In genomic region chr4:2536193-2537010, GRCh38 we compare ENCODE assay signal across 8 cellular contexts. TPM values are rescaled to one million over a fixed set of nuclear protein-coding genes. Genes with fewer than 3 reads are reported as not detected.
DNase-seq lines count a peak whose midpoint lies in the region; ATAC-seq and TF ChIP-seq lines count a peak whose summit lies in the region.

Gene FAM193A, plus strand, starts transcription at chr4:2536647. Its CDS starts 269 bp downstream, at chr4:2536916.

- TF ChIP-seq CTCF in CD14-positive monocyte (IDR thresholded peaks at IDR 0.05) (no peak), left lung (IDR thresholded peaks at IDR 0.05) (peak in 1 of 2 donors; percentile 34)

- H3K27ac ChIP-seq in left lung, result peak within 1 kb of the TSS; percentile 90 to 95

- no peaks in the 10 kb centered on the region for H3K27me3 ChIP-seq in left lung

- ATAC-seq in GM19438 (IDR thresholded peaks at IDR 0.05; ENCODE audit: low read depth, unreplicated experiment), result peak; percentile 89
- ATAC-seq in HG03571 (IDR thresholded peaks at IDR 0.05; ENCODE audit: unreplicated experiment), result peak; percentile 71
- peak; percentile 98 for ATAC-seq in left lung

- peak within 1 kb of the TSS; percentile 90 to 95 for H3K4me3 Mint-ChIP-seq in CD14-positive monocyte
- H3K4me3 Mint-ChIP-seq in dendritic cell treated with granulocyte-macrophage colony-stimulating factor and Interleukin-4, amounts not matched to agents 40 ng/mL and 50 ng/mL, for 4 days, result peak within 1 kb of the TSS; percentile 91

- H3K4me1 Mint-ChIP-seq in CD14-positive monocyte, result peaks cover 23% of the 10 kb centered on the region
- peaks cover 24% of the 10 kb centered on the region for H3K4me1 Mint-ChIP-seq in dendritic cell treated with granulocyte-macrophage colony-stimulating factor and Interleukin-4, amounts not matched to agents 40 ng/mL and 50 ng/mL, for 4 days (ENCODE audit: low read depth)

- DNase-seq in CD14-positive monocyte (ENCODE audit: low spot score) (peak; percentile 100), NCI-H774 (lab: John Stamatoyannopoulos, UW) (peak; percentile 95), left lung (peak; percentile 100)
- DNase-seq in activated CD4-positive, alpha-beta T cell treated with anti-CD3 and anti-CD28 coated beads, Interleukin-2, amount 50 U/mL, for 4 hours, result peak; percentile 98 to 99
- DNase-seq in stimulated activated CD4-positive, alpha-beta T cell treated with anti-CD3 and anti-CD28 coated beads, Interleukin-2, amount 100 ng/mL, for 4 hours (ENCODE audit: low read depth), result peak; percentile 99

- no peaks in the 10 kb centered on the region for H3K36me3 ChIP-seq in left lung

- no peaks in the 10 kb centered on the region for H3K9me3 ChIP-seq in left lung

- intact Hi-C loops in CD14-positive monocyte (cut with micrococcal nuclease) (loop anchor here (2.0 to 5.0 kb wide), 5 partner anchors 49 to 426 kb away; partner anchors contain the start of genes HAUS3 (in 2 of the 2), POLN (in 2 of the 2), RNF4 (in 2 of the 2) and CFAP99 (in 1 of the 2)), left lung (cut with DNase I) (no loop called here)
- intact Hi-C loops in dendritic cell treated with granulocyte-macrophage colony-stimulating factor and Interleukin-4, amounts not matched to agents 40 ng/mL and 50 ng/mL, for 4 days (cut with micrococcal nuclease), result loop anchor here (2.0 kb wide), 2 partner anchors 68 to 294 kb away; partner anchors contain the start of genes HAUS3, POLN and RNF4

- peaks cover 7 to 34% of the 10 kb centered on the region in 2 donors for H3K4me1 ChIP-seq in left lung

- H3K36me3 Mint-ChIP-seq in CD14-positive monocyte, result peaks cover 2 to 4% of the 10 kb centered on the region in 2 donors
- peaks cover 17% of the 10 kb centered on the region for H3K36me3 Mint-ChIP-seq in dendritic cell treated with granulocyte-macrophage colony-stimulating factor and Interleukin-4, amounts not matched to agents 40 ng/mL and 50 ng/mL, for 4 days (ENCODE audit: low read depth)

- H3K27me3 Mint-ChIP-seq in CD14-positive monocyte (ENCODE audit: low read depth in 3 of 3), result peaks cover 1 to 2% (median 1%) of the 10 kb centered on the region in 3 donors
- H3K27me3 Mint-ChIP-seq in dendritic cell treated with granulocyte-macrophage colony-stimulating factor and Interleukin-4, amounts not matched to agents 40 ng/mL and 50 ng/mL, for 4 days, result no peaks in the 10 kb centered on the region

- H3K4me3 ChIP-seq in left lung, result peak within 1 kb of the TSS; percentile 91 to 95

- peak within 1 kb of the TSS; percentile 90 to 98 (median 96) for H3K27ac Mint-ChIP-seq in CD14-positive monocyte
- H3K27ac Mint-ChIP-seq in dendritic cell treated with granulocyte-macrophage colony-stimulating factor and Interleukin-4, amounts not matched to agents 40 ng/mL and 50 ng/mL, for 4 days, result peak within 1 kb of the TSS; percentile 93

- no peaks in the 10 kb centered on the region for H3K9me3 Mint-ChIP-seq in CD14-positive monocyte
- no peaks in the 10 kb centered on the region for H3K9me3 Mint-ChIP-seq in dendritic cell treated with granulocyte-macrophage colony-stimulating factor and Interleukin-4, amounts not matched to agents 40 ng/mL and 50 ng/mL, for 4 days

RNA-seq across cellular contexts. Expression of gene FAM193A, which starts in this region (rescaled TPM):
- polyA plus RNA-seq in CD14-positive monocyte, result under 1 TPM; 0.66 to 0.82 TPM
- total RNA-seq in left lung, result 10 to 100 TPM; 22.3 to 25.2 TPM

Comparison
In these comparisons a context has a peak if more than half of its experiments do, and no peak if none do; other contexts are left out.
1. Peak in every context shown above with its lines: DNase-seq, ATAC-seq, H3K4me3 ChIP-seq and H3K27ac ChIP-seq.
2. Peak in DNase-seq in CD14-positive monocyte; RNA of the gene not detected or under 1 TPM.
3. intact Hi-C loops: an anchor here in CD14-positive monocyte (2.0 to 5.0 kb wide) and dendritic cell treated with granulocyte-macrophage colony-stimulating factor and Interleukin-4, amounts not matched to agents 40 ng/mL and 50 ng/mL, for 4 days (2.0 kb wide); none called in left lung.